1 cellular context compared by ENCODE assay signal in the genomic region with DNA sequence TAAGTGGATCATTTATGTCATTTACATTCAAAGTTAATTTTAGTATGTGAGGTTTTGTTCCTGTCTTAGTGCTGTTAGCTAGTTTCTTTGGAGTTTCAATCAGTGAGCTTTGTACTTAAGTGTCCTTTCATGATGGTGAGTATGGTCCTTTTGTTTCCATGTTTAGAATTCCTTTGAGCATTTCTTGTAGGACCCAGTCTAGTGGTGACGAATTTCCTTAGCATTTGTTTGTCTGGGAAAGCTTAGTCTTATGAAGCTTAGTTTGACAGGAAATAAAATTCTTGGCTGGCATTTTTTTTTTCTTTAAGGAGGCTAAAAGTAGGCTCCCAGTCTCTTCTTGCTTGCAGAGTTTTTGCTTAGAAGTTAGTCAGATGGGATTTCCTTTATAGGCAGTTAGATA.
TF ChIP-seq lines count a peak whose summit lies in the region.

No MANE protein-coding gene starts in this region.

TF ChIP-seq in IMR-90, 13 proteins besides CTCF, POLR2A, EP300 and RAD21 (continued from another document):
- TF ChIP-seq CEBPB (IDR thresholded peaks at IDR 0.05; ENCODE audit: low read depth, low read length) (no peak), CHD1 (IDR thresholded peaks at IDR 0.05; ENCODE audit: low read depth, low read length) (no peak), MAFK (IDR thresholded peaks at IDR 0.05; ENCODE audit: low read depth, low read length) (no peak)
- TF ChIP-seq, protein P1, sequence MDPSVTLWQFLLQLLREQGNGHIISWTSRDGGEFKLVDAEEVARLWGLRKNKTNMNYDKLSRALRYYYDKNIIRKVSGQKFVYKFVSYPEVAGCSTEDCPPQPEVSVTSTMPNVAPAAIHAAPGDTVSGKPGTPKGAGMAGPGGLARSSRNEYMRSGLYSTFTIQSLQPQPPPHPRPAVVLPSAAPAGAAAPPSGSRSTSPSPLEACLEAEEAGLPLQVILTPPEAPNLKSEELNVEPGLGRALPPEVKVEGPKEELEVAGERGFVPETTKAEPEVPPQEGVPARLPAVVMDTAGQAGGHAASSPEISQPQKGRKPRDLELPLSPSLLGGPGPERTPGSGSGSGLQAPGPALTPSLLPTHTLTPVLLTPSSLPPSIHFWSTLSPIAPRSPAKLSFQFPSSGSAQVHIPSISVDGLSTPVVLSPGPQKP (IDR thresholded peaks at IDR 0.05; ENCODE audit: borderline replicate concordance, low read depth, low read length), result no peak
